9 cellular contexts compared by ENCODE assay signal in genomic region chr14:95255487-95255886, GRCh38.
A peak's percentile ranks its signal among the peaks of the same experiment; 100 is the strongest.
DNase-seq lines count a peak whose midpoint lies in the region; ATAC-seq and TF ChIP-seq lines count a peak whose summit lies in the region.
"Had no signal": no experiment of that assay in that cellular context is flagged by ENCODE, and none has a peak within 500 bp of the region (broad histone marks: within the 10 kb centered on the region; RNA-seq: fewer than 3 reads in every experiment).

No MANE protein-coding gene starts in this region.

- H3K27ac Mint-ChIP-seq in type B pancreatic cell: peak overlapping the region; percentile 77
- H3K27ac Mint-ChIP-seq: activated naive CD8-positive, alpha-beta T cell had no signal

- ATAC-seq in HG03095 (IDR thresholded peaks at IDR 0.05; ENCODE audit: unreplicated experiment): peak; percentile 39

- no peaks in the 10 kb centered on the region for H3K9me3 Mint-ChIP-seq in type B pancreatic cell

- H3K9me3 ChIP-seq in OCI-LY7 (ENCODE audit: low read length) (no peaks in the 10 kb centered on the region), vagina (no peaks in the 10 kb centered on the region)

- H3K4me1 Mint-ChIP-seq in type B pancreatic cell (ENCODE audit: unreplicated experiment): peaks cover 44% of the 10 kb centered on the region

- H4K20me1 ChIP-seq in OCI-LY7 (ENCODE audit: insufficient read depth, low read length): no peaks in the 10 kb centered on the region

- H3K36me3 Mint-ChIP-seq in type B pancreatic cell: no peaks in the 10 kb centered on the region
- H3K36me3 Mint-ChIP-seq: activated naive CD8-positive, alpha-beta T cell had no signal

- H3K79me2 ChIP-seq in OCI-LY7 (ENCODE audit: insufficient read depth, low read depth, low read length): no peaks in the 10 kb centered on the region

- peak overlapping the region; percentile 55 for H3K4me2 ChIP-seq in OCI-LY7 (ENCODE audit: low read length)

- intact Hi-C loops in OCI-LY7 (cut with micrococcal nuclease; ENCODE audit: unreplicated experiment) (no loop called here), vagina (cut with DNase I) (no loop called here)

- peaks cover 43% of the 10 kb centered on the region for H3K4me1 ChIP-seq in OCI-LY7 (ENCODE audit: insufficient read depth, low read length, poor library complexity, severe bottlenecking)
- H3K4me1 ChIP-seq in vagina: peaks cover 29% of the 10 kb centered on the region

- no peaks in the 10 kb centered on the region for H3K27me3 ChIP-seq in vagina

- peak overlapping the region; percentile 42 for H3K4me3 Mint-ChIP-seq in type B pancreatic cell
- H3K4me3 Mint-ChIP-seq: activated naive CD8-positive, alpha-beta T cell had no signal

- TF ChIP-seq POLR2A in vagina (IDR thresholded peaks at IDR 0.05): no peak

- H3K36me3 ChIP-seq in OCI-LY7 (ENCODE audit: insufficient read depth, low read length): no peaks in the 10 kb centered on the region
- H3K36me3 ChIP-seq in vagina: no peaks in the 10 kb centered on the region

- no peaks in the 10 kb centered on the region for H3K9me2 ChIP-seq in OCI-LY7 (ENCODE audit: insufficient read depth, low read length)

- peak overlapping the region; percentile 30 for H3K4me3 ChIP-seq in OCI-LY7 (ENCODE audit: low read depth, low read length, poor library complexity, severe bottlenecking)
- no peak overlapping the region for H3K4me3 ChIP-seq in vagina

- POLR2A ChIA-PET in OCI-LY7 (lab: Charles Lee): interaction anchor here (0.6 to 1.8 kb wide), 4 partner anchors 11 to 75 kb away, joined by 3 to 8 read pairs (median 4); no protein-coding TSS in a partner anchor

- DNase-seq in COLO668 (lab: John Stamatoyannopoulos, UW; ENCODE audit: unreplicated experiment) (peak; percentile 46), OCI-LY7 (ENCODE audit: low spot score) (peak; percentile 76), fibroblast of the conjunctiva (ENCODE audit: low read depth) (peak; percentile 51), type B pancreatic cell (ENCODE audit: extremely low spot score, unreplicated experiment) (no peak), NCI-H524 treated with DMSO at 0.1 percent for 48 hours (lab: John Stamatoyannopoulos, UW) (no peak), vagina (ENCODE audit: extremely low spot score in 2 of 2) (no peak)
- no peak for DNase-seq in activated CD4-positive, alpha-beta T cell treated with anti-CD3 and anti-CD28 coated beads for 4 hours

- no peaks in the 10 kb centered on the region for H3K27me3 Mint-ChIP-seq in type B pancreatic cell
- H3K27me3 Mint-ChIP-seq: activated naive CD8-positive, alpha-beta T cell had no signal

- peak overlapping the region; percentile 33; the same call in 1 of the 2 replicates for H2AFZ ChIP-seq in OCI-LY7 (ENCODE audit: low read length)

- no TSS peak for BruUV-seq in OCI-LY7 (replicated peaks; lab: Mats Ljungman, UMichigan)

- no peak overlapping the region for H3K27ac ChIP-seq in OCI-LY7 (ENCODE audit: low read depth, low read length, poor library complexity, severe bottlenecking)
- H3K27ac ChIP-seq in vagina: no peak overlapping the region

- CTCF ChIA-PET in OCI-LY7 (lab: Charles Lee; ENCODE audit: unreplicated experiment): no interaction called here

- TF ChIP-seq CTCF in OCI-LY7 (conservative IDR thresholded peaks at IDR 0.05; ENCODE audit: low read length): no peak
- TF ChIP-seq CTCF in type B pancreatic cell (conservative IDR thresholded peaks at IDR 0.05): no peak
- no peak for TF ChIP-seq CTCF in vagina (IDR thresholded peaks at IDR 0.05)

Comparison
In these comparisons a context has a peak if more than half of its experiments do, and no peak if none do; other contexts are left out.
1. DNase-seq: peak in COLO668 (single experiment), OCI-LY7 (single experiment) and fibroblast of the conjunctiva (single experiment); none in type B pancreatic cell (single experiment), NCI-H524 treated with DMSO at 0.1 percent for 48 hours (single experiment), vagina (0 of 2) and activated CD4-positive, alpha-beta T cell treated with anti-CD3 and anti-CD28 coated beads for 4 hours (0 of 2).